ENCODE assay signal across 8 cellular contexts in the genomic region with DNA sequence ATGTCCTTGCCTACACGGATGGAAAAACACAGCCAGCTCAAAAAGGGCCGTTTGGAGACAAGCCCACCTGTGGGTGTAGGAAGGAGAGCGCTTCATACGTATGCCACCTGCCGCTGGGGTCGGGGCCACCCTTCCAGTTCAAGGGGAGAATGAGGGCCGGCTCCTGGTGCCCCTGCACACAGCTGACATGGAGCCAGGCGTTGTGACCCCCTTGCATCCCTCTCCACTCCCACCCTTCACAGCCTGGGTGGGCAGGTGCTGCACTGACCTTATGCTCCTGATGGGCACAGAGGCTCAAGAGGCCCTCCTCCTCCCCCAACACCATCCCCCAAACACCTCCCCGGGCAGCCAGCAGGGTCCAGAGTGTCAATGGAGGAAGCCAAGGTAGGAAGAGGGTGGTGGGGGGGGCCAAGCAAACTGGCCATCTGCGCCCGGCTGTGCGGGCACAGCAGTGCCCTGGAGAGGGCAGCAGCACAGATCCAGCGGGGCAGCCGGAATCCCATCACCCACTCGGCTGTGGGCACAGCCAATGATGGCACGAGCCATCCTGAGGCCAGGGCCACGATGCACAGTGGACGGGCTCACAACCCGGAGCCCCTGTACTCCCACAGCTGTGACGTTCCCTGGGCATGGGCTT. TPM values are rescaled to one million over a fixed set of nuclear protein-coding genes. Genes with fewer than 3 reads are reported as not detected.
A peak's percentile ranks its signal among the peaks of the same experiment; 100 is the strongest.
DNase-seq lines count a peak whose midpoint lies in the region; ATAC-seq and TF ChIP-seq lines count a peak whose summit lies in the region.
"Not testable (repeated sequence)": the region's sequence is repeated elsewhere in the genome, so short reads cannot be mapped to it uniquely, and the experiment has no call there.

No MANE protein-coding gene starts in this region.

- not testable (repeated sequence) for H2AFZ ChIP-seq in IMR-90 (replicated peaks; ENCODE audit: low read length, poor library complexity)

- peak overlapping the region; percentile 73 for H3K27ac ChIP-seq in AG04450 (ENCODE audit: low read depth, low read length)
- H3K27ac ChIP-seq in IMR-90 (ENCODE audit: insufficient read depth, low read length): peak overlapping the region; percentile 67
- peak overlapping the region; percentile 80 for H3K27ac ChIP-seq in angular gyrus (ENCODE audit: low read depth, low read length)
- H3K27ac ChIP-seq in endodermal cell (ENCODE audit: low read depth, low read length): peak overlapping the region; percentile 53
- H3K27ac ChIP-seq in left ventricle myocardium inferior (replicated peaks): peak overlapping the region; percentile 89
- H3K27ac ChIP-seq in mesendoderm (ENCODE audit: low read depth, low read length): peak overlapping the region; percentile 98
- H3K27ac ChIP-seq in prostate gland: peak overlapping the region; percentile 72 to 79

- not testable (repeated sequence) for BruUV-seq in IMR-90 (replicated peaks; lab: Mats Ljungman, UMichigan)

- CTCF ChIA-PET in AG04450 (lab: Charles Lee); IMR-90 (lab: Yijun Ruan, JAX): not testable (repeated sequence)

- TF ChIP-seq RAD21 in IMR-90 (IDR thresholded peaks at IDR 0.05; ENCODE audit: low read length): not testable (repeated sequence)

- 70% methylated on average over 2 of the region's 20 CpGs; no CpG with 5 or more reads in 1 of the 2 experiments for WGBS in IMR-90 (ENCODE audit: extremely low coverage in 2 of 2, insufficient read length in 1 of 2), 2 experiments
- 84% methylated on average over 16 of the region's 20 CpGs; no CpG with 5 or more reads in 1 of the 2 experiments for WGBS in endodermal cell (ENCODE audit: insufficient coverage in 1 of 2, insufficient read length in 1 of 2), 2 experiments
- no CpG with 5 or more reads among the region's 20 CpGs for WGBS in mesendoderm (ENCODE audit: extremely low coverage, insufficient coverage, low lambda C conversion rate)
- WGBS in prostate gland: 41% methylated on average over 20 of the region's 20 CpGs

- peak overlapping the region; percentile 12 for H4K5ac ChIP-seq in IMR-90 (ENCODE audit: low read depth, low read length)
- H4K5ac ChIP-seq in mesendoderm (ENCODE audit: low read length): not testable (repeated sequence)

- H3K27me3 ChIP-seq in AG04450 (ENCODE audit: control insufficient read depth, insufficient read depth, low read length); IMR-90 (ENCODE audit: control insufficient read depth, insufficient read depth, low read length); endodermal cell (ENCODE audit: control insufficient read depth, insufficient read depth, low read length, poor library complexity, severe bottlenecking); left ventricle myocardium inferior (ENCODE audit: low read depth); mesendoderm (ENCODE audit: insufficient read depth, low read length, poor library complexity); prostate gland (replicated peaks; ENCODE audit: insufficient read depth): not testable (repeated sequence)

- not testable (repeated sequence) for TF ChIP-seq POLR2A in IMR-90 (IDR thresholded peaks at IDR 0.05; ENCODE audit: low read depth, low read length); prostate gland (IDR thresholded peaks at IDR 0.05)

- peak overlapping the region; percentile 65; the same call in 1 of the 2 replicates for H3K23ac ChIP-seq in IMR-90 (ENCODE audit: low read depth, low read length)
- H3K23ac ChIP-seq in mesendoderm (ENCODE audit: low read length): not testable (repeated sequence)

- DNase-seq in AG04450 (ENCODE audit: low read depth, low spot score); IMR-90; left ventricle myocardium inferior; mesendoderm; prostate gland (ENCODE audit: low spot score): not testable (repeated sequence)
- DNase-seq in endodermal cell (peak; percentile 62), superior temporal gyrus (ENCODE audit: extremely low spot score) (peak; percentile 32)

- H3K4me3 ChIP-seq in AG04450 (ENCODE audit: low read depth, low read length); IMR-90 (ENCODE audit: insufficient read depth, low read depth, low read length); endodermal cell (ENCODE audit: low read length); mesendoderm (ENCODE audit: low read length); prostate gland: not testable (repeated sequence)
- peak overlapping the region; percentile 61 for H3K4me3 ChIP-seq in left ventricle myocardium inferior

- 0 out of 2 replicates have a peak, but pooled peaks have one; percentile 0 for ATAC-seq in IMR-90 (ENCODE audit: low read depth)

- POLR2A ChIA-PET in AG04450 (lab: Yijun Ruan, JAX): interaction anchor here (0.9 kb wide), 1 partner anchor 51 kb away, joined by 3 read pairs; a partner anchor contains a TSS
- POLR2A ChIA-PET in IMR-90 (lab: Charles Lee; ENCODE audit: unreplicated experiment): not testable (repeated sequence)

- H3K14ac ChIP-seq in IMR-90 (replicated peaks; ENCODE audit: low read depth, low read length): peak overlapping the region; percentile 17; the same call in 1 of the 2 replicates

- dilution Hi-C loops in IMR-90 (cut with HindIII; ENCODE audit: low sequenced_read_pairs, unreplicated experiment): not testable (repeated sequence)

- H4K91ac ChIP-seq in IMR-90 (ENCODE audit: insufficient read depth, low read depth, low read length): peak overlapping the region; percentile 78

- not testable (repeated sequence) for H3K36me3 ChIP-seq in IMR-90 (ENCODE audit: control insufficient read depth, insufficient read depth, low read length); endodermal cell (ENCODE audit: control insufficient read depth, insufficient read depth, low read length); left ventricle myocardium inferior; mesendoderm (ENCODE audit: control insufficient read depth, insufficient read depth, low read length); prostate gland

- H3K4me1 Mint-ChIP-seq in endodermal cell: not testable (repeated sequence)

- H3K4me3 Mint-ChIP-seq in endodermal cell: peak overlapping the region; percentile 34

- not testable (repeated sequence) for H3K9me1 ChIP-seq in IMR-90 (ENCODE audit: insufficient read depth, low read length)

- in situ Hi-C loops in IMR-90 (cut with MboI; ENCODE audit: low sequenced_read_pairs): not testable (repeated sequence)

- H3K9me3 ChIP-seq in AG04450 (ENCODE audit: control insufficient read depth, insufficient read depth, low read length); IMR-90 (ENCODE audit: control insufficient read depth, insufficient read depth, low read length); endodermal cell (ENCODE audit: control insufficient read depth, low read length); left ventricle myocardium inferior (replicated peaks); prostate gland: not testable (repeated sequence)

- H2BK120ac ChIP-seq in IMR-90 (ENCODE audit: low read depth, low read length): peak overlapping the region; percentile 66
- H2BK120ac ChIP-seq in mesendoderm (ENCODE audit: low read depth, low read length): not testable (repeated sequence)

- H3K18ac ChIP-seq in IMR-90 (ENCODE audit: low read depth, low read length): not testable (repeated sequence)
- H3K18ac ChIP-seq in mesendoderm (ENCODE audit: low read length): peak overlapping the region; percentile 98

- peak overlapping the region; percentile 81 for H2AK9ac ChIP-seq in IMR-90 (replicated peaks; ENCODE audit: low read depth, low read length, poor library complexity)

- H3K56ac ChIP-seq in IMR-90 (ENCODE audit: extremely low read depth, insufficient read depth, low read length) (peak overlapping the region; percentile 72), mesendoderm (ENCODE audit: low read length) (peak overlapping the region; percentile 67)

- intact Hi-C loops in IMR-90 (cut with micrococcal nuclease); left ventricle myocardium inferior (cut with micrococcal nuclease); prostate gland (cut with DNase I): not testable (repeated sequence)

- H3K36me3 Mint-ChIP-seq in endodermal cell (ENCODE audit: low read depth): not testable (repeated sequence)

- H3K9me3 Mint-ChIP-seq in endodermal cell: not testable (repeated sequence)

- not testable (repeated sequence) for TF ChIP-seq CTCF in AG04450 (IDR thresholded peaks at IDR 0.05; ENCODE audit: low read depth, low read length); IMR-90 (conservative IDR thresholded peaks at IDR 0.05; ENCODE audit: low read depth, low read length); endodermal cell (conservative IDR thresholded peaks at IDR 0.05); left ventricle myocardium inferior (IDR thresholded peaks at IDR 0.05; ENCODE audit: borderline replicate concordance); prostate gland (IDR thresholded peaks at IDR 0.05)

- peak overlapping the region; percentile 54 for H3K4me2 ChIP-seq in IMR-90 (ENCODE audit: low read depth, low read length)
- H3K4me2 ChIP-seq in mesendoderm (ENCODE audit: low read length): not testable (repeated sequence)

- H3K79me2 ChIP-seq in mesendoderm (ENCODE audit: control insufficient read depth, insufficient read depth, low read length): peaks cover 23% of the 10 kb centered on the region

- peak overlapping the region; percentile 79 to 84; a peak in 3 of 4 replicates for H4K8ac ChIP-seq in IMR-90 (ENCODE audit: low read depth in 2 of 2, low read length in 2 of 2)
- H4K8ac ChIP-seq in mesendoderm (ENCODE audit: low read depth, low read length): not testable (repeated sequence)

- 0 out of 2 replicates have a peak overlapping the region, but pooled peaks have one; percentile 6 for H2BK20ac ChIP-seq in IMR-90 (ENCODE audit: low read depth, low read length)

- peak overlapping the region; percentile 82 for H3K27ac Mint-ChIP-seq in endodermal cell

- H2BK15ac ChIP-seq in IMR-90 (ENCODE audit: low read depth, low read length): peak overlapping the region; percentile 80; the same call in 2 of the 3 replicates
- H2BK15ac ChIP-seq in mesendoderm (replicated peaks; ENCODE audit: low read depth): not testable (repeated sequence)

- H3K4me1 ChIP-seq in IMR-90 (ENCODE audit: control insufficient read depth, insufficient read depth, low read length) (peaks cover 41% of the 10 kb centered on the region), left ventricle myocardium inferior (peaks cover 73% of the 10 kb centered on the region)
- H3K4me1 ChIP-seq in endodermal cell (ENCODE audit: control insufficient read depth, insufficient read depth, low read length); mesendoderm (ENCODE audit: control insufficient read depth, low read depth, low read length); prostate gland (replicated peaks): not testable (repeated sequence)

- H3K9ac ChIP-seq in IMR-90 (ENCODE audit: low read depth, low read length) (peak overlapping the region; percentile 42; the same call in 1 of the 2 replicates), mesendoderm (ENCODE audit: low read length) (peak overlapping the region; percentile 50)
- H3K9ac ChIP-seq in endodermal cell (ENCODE audit: extremely low read depth, low read length, poor library complexity, severe bottlenecking): not testable (repeated sequence)

- H2BK5ac ChIP-seq in IMR-90 (ENCODE audit: low read depth, low read length, poor library complexity, severe bottlenecking): peak overlapping the region; percentile 57
- not testable (repeated sequence) for H2BK5ac ChIP-seq in mesendoderm (ENCODE audit: low read length)

- not testable (repeated sequence) for H3K27me3 Mint-ChIP-seq in endodermal cell (ENCODE audit: insufficient read depth)

- H3K79me1 ChIP-seq in IMR-90 (ENCODE audit: low read depth in 1 of 2, low read length in 2 of 2): peaks cover 0 to 35% of the 10 kb centered on the region in 2 experiments; a peak in 2 of 4 replicates
- not testable (repeated sequence) for H3K79me1 ChIP-seq in mesendoderm (ENCODE audit: low read length)

- peak overlapping the region; percentile 90; the same call in 1 of the 2 replicates for H2AK5ac ChIP-seq in IMR-90 (ENCODE audit: low read depth, low read length)
- not testable (repeated sequence) for H2AK5ac ChIP-seq in mesendoderm (ENCODE audit: low read length)

- H3K4ac ChIP-seq in IMR-90 (ENCODE audit: low read depth, low read length): peak overlapping the region; percentile 89
- not testable (repeated sequence) for H3K4ac ChIP-seq in mesendoderm (ENCODE audit: low read depth, low read length)

- peaks cover 45% of the 10 kb centered on the region for H4K20me1 ChIP-seq in IMR-90 (ENCODE audit: insufficient read depth, low read length)

RNA-seq across cellular contexts. Expression of a gene that starts 50.8 kb away (rescaled TPM):
- 38.0 and 45.3 TPM in 2 replicates for polyA plus RNA-seq in AG04450 (2011; rRNA removed)
- 30.7 and 35.9 TPM in 2 replicates for polyA minus RNA-seq in AG04450 (2011; rRNA and poly(A)+ RNA removed)
- total RNA-seq in IMR-90 (2012; rRNA removed): 47.7 and 58.3 TPM in 2 replicates
- polyA plus RNA-seq in IMR-90 (2012; rRNA removed): 17.6 and 22.1 TPM in 2 replicates
- 4.0 and 7.1 TPM in 2 replicates for polyA plus RNA-seq in IMR-90 (2012; cell fraction: cytosol; rRNA removed)
- 4.7 and 25.4 TPM in 2 replicates for polyA plus RNA-seq in IMR-90 (2012; cell fraction: nucleus; rRNA removed; ENCODE audit: low replicate concordance)
- 10 to 100 TPM; 28.6 to 30.6 TPM for total RNA-seq in endodermal cell
- polyA plus RNA-seq in endodermal cell (2013, experiment 1 of 2): 27.4 TPM
- 25.0 TPM for polyA plus RNA-seq in endodermal cell (2013, experiment 2 of 2)
- 24.4 TPM for total RNA-seq in left ventricle myocardium inferior
- polyA plus RNA-seq in mesendoderm (2013, experiment 1 of 2): 18.1 TPM
- polyA plus RNA-seq in mesendoderm (2013, experiment 2 of 2): 17.7 TPM
- 10 to 100 TPM; 34.7 to 37.9 TPM for total RNA-seq in prostate gland
